Comparison of ENCODE assay signal across 23 cellular contexts in the genomic region with DNA sequence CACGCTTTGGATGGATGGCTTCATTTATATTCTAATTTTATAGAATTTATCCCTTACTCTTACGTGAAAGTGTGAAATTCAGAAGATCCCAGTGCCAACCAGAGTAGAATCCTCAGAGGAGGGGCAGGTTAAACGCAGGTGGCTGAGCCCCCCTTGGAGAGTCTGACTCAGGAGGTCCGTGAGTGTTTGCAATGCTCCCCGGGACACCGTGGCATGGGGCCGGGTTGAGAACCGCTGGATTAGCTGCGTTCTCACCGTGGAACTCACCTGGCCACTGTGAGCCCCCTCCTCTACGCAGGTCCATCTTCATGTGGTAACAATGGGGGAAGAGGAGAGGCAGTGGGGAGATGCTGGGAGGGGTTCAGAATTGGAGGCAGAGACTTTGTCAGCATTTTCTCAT.
"Had no signal": no experiment of that assay in that cellular context is flagged by ENCODE, and none has a peak within 500 bp of the region (broad histone marks: within the 10 kb centered on the region; RNA-seq: fewer than 3 reads in every experiment).

No MANE protein-coding gene starts in this region.

- H3K36me3 ChIP-seq: colonic mucosa, esophagus muscularis mucosa, esophagus squamous epithelium, gastrocnemius medialis, gastroesophageal sphincter, heart left ventricle, heart right ventricle had no signal

- H3K9me3 ChIP-seq: colonic mucosa, esophagus muscularis mucosa, esophagus squamous epithelium, gastrocnemius medialis, gastroesophageal sphincter, heart left ventricle, heart right ventricle had no signal

- H3K4me1 Mint-ChIP-seq: endodermal cell had no signal

- H3K4me3 Mint-ChIP-seq: dendritic cell treated with granulocyte-macrophage colony-stimulating factor and Interleukin-4, amounts not matched to agents 40 ng/mL and 50 ng/mL, for 4 days; effector memory CD8-positive, alpha-beta T cell; endodermal cell had no signal

- H3K27me3 ChIP-seq: colonic mucosa, esophagus muscularis mucosa, esophagus squamous epithelium, foreskin keratinocyte, gastrocnemius medialis, gastroesophageal sphincter had no signal

- H3K4me1 ChIP-seq: colonic mucosa, esophagus muscularis mucosa, esophagus squamous epithelium, foreskin keratinocyte, gastrocnemius medialis, gastroesophageal sphincter, heart left ventricle, heart right ventricle had no signal

- DNase-seq: colonic mucosa; cortex of kidney; dermis blood vessel endothelial cell; dorsolateral prefrontal cortex; effector CD4-positive, alpha-beta T cell; effector CD8-positive, alpha-beta T cell; effector memory CD4-positive, alpha-beta T cell; effector memory CD8-positive, alpha-beta T cell; endodermal cell; erythroblast; esophagus squamous epithelium; foreskin fibroblast; foreskin keratinocyte; foreskin melanocyte; gastrocnemius medialis; head of caudate nucleus; heart left ventricle; heart right ventricle had no signal

- H3K27me3 Mint-ChIP-seq: dendritic cell treated with granulocyte-macrophage colony-stimulating factor and Interleukin-4, amounts not matched to agents 40 ng/mL and 50 ng/mL, for 4 days had no signal

- H3K27ac Mint-ChIP-seq: dendritic cell treated with granulocyte-macrophage colony-stimulating factor and Interleukin-4, amounts not matched to agents 40 ng/mL and 50 ng/mL, for 4 days; effector memory CD8-positive, alpha-beta T cell; endodermal cell had no signal

- H3K4me3 ChIP-seq: colonic mucosa, coronary artery, dorsolateral prefrontal cortex, esophagus muscularis mucosa, esophagus squamous epithelium, gastrocnemius medialis, gastroesophageal sphincter, heart left ventricle, heart right ventricle had no signal

- H3K27ac ChIP-seq: colonic mucosa, coronary artery, dorsolateral prefrontal cortex, epithelial cell of prostate, esophagus muscularis mucosa, esophagus squamous epithelium, foreskin keratinocyte, gastrocnemius medialis, gastroesophageal sphincter, heart left ventricle, heart right ventricle had no signal

- H3K9me3 Mint-ChIP-seq: effector memory CD8-positive, alpha-beta T cell; endodermal cell had no signal
